In the genomic region with DNA sequence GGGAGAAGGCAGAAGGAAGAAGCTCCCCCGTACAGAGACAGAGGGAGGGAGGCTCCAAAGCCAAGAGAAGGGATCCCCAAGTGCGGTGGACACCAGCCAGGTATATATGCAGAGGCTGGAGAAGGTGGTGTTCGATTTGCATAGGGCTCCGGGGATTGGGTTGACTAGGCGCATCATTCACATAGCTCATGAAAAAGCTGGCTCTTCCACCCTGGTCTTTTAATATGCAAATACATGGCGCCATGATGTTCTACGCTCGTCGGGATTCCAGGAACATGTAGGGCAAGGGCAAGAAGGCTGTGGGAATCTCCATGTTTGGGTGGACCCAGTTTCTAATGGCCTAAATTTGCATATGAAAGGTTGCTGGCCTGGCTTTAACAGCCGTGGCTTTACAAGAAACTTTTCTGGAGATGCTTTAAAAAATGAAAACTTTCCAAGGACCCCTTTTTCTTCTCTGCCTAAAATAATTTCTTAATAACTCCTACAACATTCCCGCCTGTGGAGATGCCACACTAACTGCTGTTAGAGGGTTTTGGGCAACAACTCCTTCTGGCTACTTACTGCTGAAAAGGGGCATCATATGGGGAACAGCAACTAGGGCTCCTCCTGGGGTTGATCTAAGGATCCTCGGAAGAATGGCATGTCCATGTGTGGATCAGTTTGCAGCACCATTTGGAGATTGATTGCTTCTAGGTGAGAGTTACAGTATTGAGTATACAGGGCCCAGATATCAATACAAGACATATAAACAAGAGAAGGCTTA, we compare ENCODE assay signal across 18 cellular contexts.
"Had no signal": no experiment of that assay in that cellular context is flagged by ENCODE, and none has a peak within 500 bp of the region (broad histone marks: within the 10 kb centered on the region; RNA-seq: fewer than 3 reads in every experiment).

No MANE protein-coding gene starts in this region.

- H3K4me3 Mint-ChIP-seq: activated CD4-positive, alpha-beta memory T cell treated with anti-CD3 and anti-CD28 coated beads for 36 hours; activated CD4-positive, alpha-beta T cell treated with anti-CD3 and anti-CD28 coated beads for 36 hours; activated CD8-positive, alpha-beta memory T cell treated with anti-CD3 and anti-CD28 coated beads, Interleukin-2, amount 10 ng/mL, durations not matched to agents 7 days and 5 days; nephron progenitor cell had no signal

- H3K4me3 ChIP-seq: colonic mucosa, esophagus muscularis mucosa, prostate gland, tibial nerve had no signal

- H3K9me3 ChIP-seq: colonic mucosa, esophagus muscularis mucosa, prostate gland had no signal

- H3K27ac Mint-ChIP-seq: activated CD4-positive, alpha-beta memory T cell treated with anti-CD3 and anti-CD28 coated beads for 36 hours; activated CD4-positive, alpha-beta T cell treated with anti-CD3 and anti-CD28 coated beads for 36 hours; activated CD8-positive, alpha-beta memory T cell treated with anti-CD3 and anti-CD28 coated beads, Interleukin-2, amount 10 ng/mL, durations not matched to agents 7 days and 5 days; activated naive CD4-positive, alpha-beta T cell treated with anti-CD3 and anti-CD28 coated beads, Interleukin-2, amount 50 U/mL, for 72 hours had no signal

- ATAC-seq: activated CD4-positive, alpha-beta T cell treated with anti-CD3 and anti-CD28 coated beads for 36 hours; activated CD8-positive, alpha-beta memory T cell treated with anti-CD3 and anti-CD28 coated beads, Interleukin-2, amount 10 ng/mL, durations not matched to agents 7 days and 5 days; activated naive CD4-positive, alpha-beta T cell treated with anti-CD3 and anti-CD28 coated beads, Interleukin-2, amount 50 U/mL, for 72 hours; left ventricle myocardium superior; right cardiac atrium had no signal

- DNase-seq: activated CD4-positive, alpha-beta memory T cell treated with anti-CD3 and anti-CD28 coated beads for 36 hours; activated CD4-positive, alpha-beta T cell treated with anti-CD3 and anti-CD28 coated beads for 36 hours; activated CD8-positive, alpha-beta memory T cell treated with anti-CD3 and anti-CD28 coated beads, Interleukin-2, amount 10 ng/mL, durations not matched to agents 7 days and 5 days; activated T-cell treated with anti-CD3 and anti-CD28 coated beads, Interleukin-2, amount 50 U/mL, for 1 hour; colonic mucosa; hippocampal formation; kidney; left ventricle myocardium superior; mesenchymal stem cell; nephron progenitor cell; right cardiac atrium; small intestine; stimulated activated CD4-positive, alpha-beta T cell treated with anti-CD3 and anti-CD28 coated beads, Interleukin-4, amount 100 ng/mL, for 24 hours; stimulated activated naive CD4-positive, alpha-beta T cell had no signal

- H3K9me3 Mint-ChIP-seq: activated CD4-positive, alpha-beta memory T cell treated with anti-CD3 and anti-CD28 coated beads for 36 hours had no signal

- H3K4me1 ChIP-seq: colonic mucosa, prostate gland, tibial nerve had no signal

- H3K36me3 ChIP-seq: colonic mucosa, esophagus muscularis mucosa, prostate gland had no signal

- H3K27me3 Mint-ChIP-seq: activated CD4-positive, alpha-beta memory T cell treated with anti-CD3 and anti-CD28 coated beads for 36 hours; activated CD4-positive, alpha-beta T cell treated with anti-CD3 and anti-CD28 coated beads for 36 hours; activated CD8-positive, alpha-beta memory T cell treated with anti-CD3 and anti-CD28 coated beads, Interleukin-2, amount 10 ng/mL, durations not matched to agents 7 days and 5 days had no signal

- H3K27me3 ChIP-seq: colonic mucosa, esophagus muscularis mucosa, tibial nerve had no signal
